ENCODE assay signal across 21 cellular contexts in genomic region chr3:61414456-61414855, GRCh38.
DNase-seq lines count a peak whose midpoint lies in the region; ATAC-seq and TF ChIP-seq lines count a peak whose summit lies in the region.
"Had no signal": no experiment of that assay in that cellular context is flagged by ENCODE, and none has a peak within 500 bp of the region (broad histone marks: within the 10 kb centered on the region; RNA-seq: fewer than 3 reads in every experiment).

No MANE protein-coding gene starts in this region.

- no peak overlapping the region for H3K4me3 Mint-ChIP-seq in CD8-positive, alpha-beta T cell
- H3K4me3 Mint-ChIP-seq: activated T-cell treated with anti-CD3 and anti-CD28 coated beads, Interleukin-2, amount 50 U/mL, for 4 hours; B cell; neural progenitor cell had no signal

- intact Hi-C loops in CD8-positive, alpha-beta T cell (cut with DNase I, micrococcal nuclease) = no loop called here
- intact Hi-C loops in right cardiac atrium (cut with DNase I) = no loop called here

- no peaks in the 10 kb centered on the region for H4K20me1 ChIP-seq in OCI-LY3 (ENCODE audit: insufficient read depth, low read length)

- H3K27me3 ChIP-seq in OCI-LY3 (ENCODE audit: low read depth, low read length) (no peaks in the 10 kb centered on the region), right cardiac atrium (ENCODE audit: control insufficient read depth, insufficient read depth) (no peaks in the 10 kb centered on the region)
- no peaks in the 10 kb centered on the region for H3K27me3 ChIP-seq in CD8-positive, alpha-beta T cell (ENCODE audit: insufficient read depth, low read length)
- H3K27me3 ChIP-seq: adrenal gland, neural progenitor cell, right atrium auricular region, tibial artery had no signal

- no peak overlapping the region for H3K27ac ChIP-seq in OCI-LY3 (ENCODE audit: low read length)
- H3K27ac ChIP-seq in CD8-positive, alpha-beta T cell (ENCODE audit: low read depth, low read length) = no peak overlapping the region
- no peak overlapping the region for H3K27ac ChIP-seq in right cardiac atrium (ENCODE audit: low read length)
- H3K27ac ChIP-seq: adrenal gland, neural progenitor cell, right atrium auricular region, tibial artery had no signal

- ATAC-seq in GM18868 (IDR thresholded peaks at IDR 0.05; ENCODE audit: unreplicated experiment) (peak; percentile 87), GM21390 (IDR thresholded peaks at IDR 0.05; ENCODE audit: unreplicated experiment) (peak; percentile 90), HG02885 (IDR thresholded peaks at IDR 0.05; ENCODE audit: poor library complexity, unreplicated experiment) (peak; percentile 93), right cardiac atrium (no peak)
- no peak for ATAC-seq in CD8-positive, alpha-beta T cell
- ATAC-seq: activated T-cell treated with anti-CD3 and anti-CD28 coated beads, Interleukin-2, amount 50 U/mL, for 4 hours had no signal

- DNase-seq in NCI-H146 treated with DMSO at 0.1 percent for 48 hours (lab: John Stamatoyannopoulos, UW; ENCODE audit: unreplicated experiment) = no peak
- no peak for DNase-seq in CD8-positive, alpha-beta T cell
- no peak for DNase-seq in right cardiac atrium
- no peak for DNase-seq in NCI-H1092 (lab: John Stamatoyannopoulos, UW)
- DNase-seq: activated CD4-positive, alpha-beta T cell treated with anti-CD3 and anti-CD28 coated beads, Interleukin-2, amount 50 U/mL, for 1 hour; activated T-cell treated with anti-CD3 and anti-CD28 coated beads, Interleukin-2, amount 50 U/mL, for 4 hours; adrenal gland; DMS53; islet precursor cell; mesendoderm; SHP77; stimulated activated CD8-positive, alpha-beta memory T cell treated with anti-CD3 and anti-CD28 coated beads, Interleukin-4, amount 100 ng/mL, for 48 hours; T-helper 9 cell; tibial artery had no signal

- H3K9me3 ChIP-seq in OCI-LY3 (ENCODE audit: insufficient read depth, low read length) (no peaks in the 10 kb centered on the region), right cardiac atrium (ENCODE audit: control insufficient read depth, low read length) (no peaks in the 10 kb centered on the region)
- H3K9me3 ChIP-seq in CD8-positive, alpha-beta T cell (ENCODE audit: low read length) = no peaks in the 10 kb centered on the region
- H3K9me3 ChIP-seq: adrenal gland, right atrium auricular region, tibial artery had no signal

- H2AFZ ChIP-seq in OCI-LY3 (ENCODE audit: low read depth, low read length) = peak overlapping the region; percentile 8; the same call in 1 of the 2 replicates
- H2AFZ ChIP-seq: neural progenitor cell had no signal

- H3K27ac Mint-ChIP-seq in CD8-positive, alpha-beta T cell = no peak overlapping the region
- H3K27ac Mint-ChIP-seq: B cell, neural progenitor cell had no signal

- no peaks in the 10 kb centered on the region for H3K4me1 Mint-ChIP-seq in CD8-positive, alpha-beta T cell (ENCODE audit: low read depth)
- H3K4me1 Mint-ChIP-seq: B cell, neural progenitor cell had no signal

- H3K36me3 ChIP-seq in OCI-LY3 (replicated peaks; ENCODE audit: low read depth, low read length) = no peaks in the 10 kb centered on the region
- H3K36me3 ChIP-seq in CD8-positive, alpha-beta T cell (ENCODE audit: insufficient read depth, low read length) = no peaks in the 10 kb centered on the region
- H3K36me3 ChIP-seq: adrenal gland, neural progenitor cell, right atrium auricular region, tibial artery had no signal

- H3K27me3 Mint-ChIP-seq in CD8-positive, alpha-beta T cell (ENCODE audit: low read depth) = peaks cover 8% of the 10 kb centered on the region

- WGBS in right cardiac atrium = 85% methylated on average over 4 of the region's 4 CpGs

- H3K4me1 ChIP-seq in OCI-LY3 (ENCODE audit: low read length) (peaks cover 7% of the 10 kb centered on the region), right cardiac atrium (ENCODE audit: control insufficient read depth, insufficient read depth, low read length) (no peaks in the 10 kb centered on the region)
- H3K4me1 ChIP-seq in CD8-positive, alpha-beta T cell (ENCODE audit: insufficient read depth, low read length) = no peaks in the 10 kb centered on the region
- H3K4me1 ChIP-seq: adrenal gland, neural progenitor cell, right atrium auricular region, tibial artery had no signal

- peak overlapping the region; percentile 2; the same call in 1 of the 2 replicates for H3K4me2 ChIP-seq in OCI-LY3 (ENCODE audit: low read length)
- H3K4me2 ChIP-seq: neural progenitor cell had no signal

- CTCF ChIA-PET in CD8-positive, alpha-beta T cell (lab: Charles Lee) = no interaction called here

- TF ChIP-seq CTCF in OCI-LY3 (IDR thresholded peaks at IDR 0.05; ENCODE audit: low read depth, low read length) = no peak
- TF ChIP-seq CTCF in CD8-positive, alpha-beta T cell (IDR thresholded peaks at IDR 0.05) = no peak

- H3K9ac ChIP-seq in OCI-LY3 (ENCODE audit: low read length) = no peak overlapping the region
- H3K9ac ChIP-seq: neural progenitor cell had no signal

- no peaks in the 10 kb centered on the region for H3K9me3 Mint-ChIP-seq in CD8-positive, alpha-beta T cell
- H3K9me3 Mint-ChIP-seq: activated T-cell treated with anti-CD3 and anti-CD28 coated beads, Interleukin-2, amount 50 U/mL, for 4 hours had no signal

- POLR2A ChIA-PET in CD8-positive, alpha-beta T cell (lab: Charles Lee) = no interaction called here

- H3K4me3 ChIP-seq in OCI-LY3 (ENCODE audit: low read length) (no peak overlapping the region), right cardiac atrium (ENCODE audit: low read length) (no peak overlapping the region)
- H3K4me3 ChIP-seq in CD8-positive, alpha-beta T cell (ENCODE audit: low read depth, low read length) = no peak overlapping the region
- H3K4me3 ChIP-seq: adrenal gland, neural progenitor cell, right atrium auricular region, tibial artery had no signal

- H3K36me3 Mint-ChIP-seq in CD8-positive, alpha-beta T cell = no peaks in the 10 kb centered on the region
- H3K36me3 Mint-ChIP-seq: neural progenitor cell had no signal

- H3K79me2 ChIP-seq in OCI-LY3 (ENCODE audit: low read length) = no peaks in the 10 kb centered on the region

Comparison
In these comparisons a context has a peak if more than half of its experiments do, and no peak if none do; other contexts are left out.
1. ATAC-seq: peak in GM18868 (single experiment), GM21390 (single experiment) and HG02885 (single experiment); none in CD8-positive, alpha-beta T cell (single experiment) and right cardiac atrium (0 of 2).